8 cellular contexts compared by ENCODE assay signal in the genomic region with DNA sequence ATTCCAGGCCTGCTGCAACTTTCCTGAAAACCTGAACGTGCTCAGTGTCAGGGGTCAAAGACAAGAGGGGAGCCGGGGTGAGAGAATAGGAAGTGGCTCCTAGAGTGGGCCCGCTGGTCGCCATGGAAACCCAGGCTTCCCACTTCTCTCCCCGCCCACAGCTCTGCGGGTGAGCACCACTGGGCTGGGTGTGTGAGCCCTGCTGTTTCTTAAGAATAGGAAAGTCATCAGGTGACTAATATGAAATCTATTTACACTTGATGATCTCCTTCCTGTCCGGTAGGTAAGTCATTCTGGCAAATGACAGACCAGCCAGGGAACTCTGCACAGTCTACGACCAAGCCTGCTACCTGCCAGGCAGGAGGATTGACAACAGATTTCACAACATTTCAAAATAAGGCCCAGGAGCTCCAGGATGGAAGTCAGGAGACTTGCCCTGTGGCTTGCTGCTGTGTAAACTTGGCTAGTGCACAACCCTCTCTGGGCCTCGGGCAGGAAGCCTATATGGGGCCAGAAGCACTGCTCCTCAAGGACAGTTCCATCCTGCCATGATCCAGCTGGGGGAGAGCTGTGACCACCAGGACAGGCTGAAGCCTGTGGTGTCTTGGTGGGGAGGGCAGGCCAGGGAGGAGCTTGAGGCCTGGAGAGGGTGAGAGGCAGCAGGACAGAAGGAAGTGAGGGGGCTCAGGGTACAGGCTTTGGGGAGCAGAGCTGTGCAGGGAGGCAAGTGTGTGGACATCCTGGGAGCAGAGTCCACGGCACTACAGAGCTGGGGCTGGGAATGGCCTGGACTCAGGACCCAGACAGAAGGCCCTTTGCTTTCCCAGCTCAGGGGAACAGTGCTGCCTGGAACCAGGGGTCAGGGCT.
DNase-seq lines count a peak whose midpoint lies in the region; ATAC-seq and TF ChIP-seq lines count a peak whose summit lies in the region.

No MANE protein-coding gene starts in this region.

- TF ChIP-seq RAD21 in IMR-90 (IDR thresholded peaks at IDR 0.05; ENCODE audit: low read length) = peak; percentile 27

- TF ChIP-seq POLR2A in IMR-90 (IDR thresholded peaks at IDR 0.05; ENCODE audit: low read depth, low read length) = no peak

- no peak overlapping the region for H3K4me3 ChIP-seq in GM06990 (replicated peaks; ENCODE audit: low read depth, low read length)
- no peak overlapping the region for H3K4me3 ChIP-seq in IMR-90 (ENCODE audit: insufficient read depth, low read depth, low read length)

- DNase-seq in GM06990 (ENCODE audit: extremely low read depth, insufficient read length) (peak; percentile 72), IMR-90 (peak; percentile 93), fibroblast of peridontal ligament (ENCODE audit: extremely low read depth) (peak; percentile 67), progenitor cell of endocrine pancreas (ENCODE audit: low spot score, unreplicated experiment) (no peak), putamen (ENCODE audit: low spot score) (no peak), OCI-M2 (lab: John Stamatoyannopoulos, UW; ENCODE audit: unreplicated experiment) (no peak)
- DNase-seq in activated CD4-positive, alpha-beta T cell treated with anti-CD3 and anti-CD28 coated beads, Interleukin-2, amount 10 ng/mL, durations not matched to agents 7 days and 5 days = no peak

- WGBS in IMR-90 (ENCODE audit: extremely low coverage in 2 of 2, insufficient read length in 1 of 2), 2 experiments = 18% methylated on average over 2 of the region's 10 CpGs; no CpG with 5 or more reads in 1 of the 2 experiments

- dilution Hi-C loops in IMR-90 (cut with HindIII; ENCODE audit: low sequenced_read_pairs, unreplicated experiment) = no loop called here

- no TSS peak for BruUV-seq in IMR-90 (replicated peaks; lab: Mats Ljungman, UMichigan)

- peak overlapping the region; percentile 85 for H3K27ac ChIP-seq in IMR-90 (ENCODE audit: insufficient read depth, low read length)

- H3K27me3 ChIP-seq in GM06990 (replicated peaks; ENCODE audit: control insufficient read depth, insufficient read depth, low read length) (no peaks in the 10 kb centered on the region), IMR-90 (ENCODE audit: control insufficient read depth, insufficient read depth, low read length) (no peaks in the 10 kb centered on the region)

- H3K27me3 Mint-ChIP-seq in activated CD4-positive, alpha-beta T cell treated with anti-CD3 and anti-CD28 coated beads, Interleukin-2, amount 10 ng/mL, durations not matched to agents 7 days and 5 days = no peaks in the 10 kb centered on the region
- H3K27me3 Mint-ChIP-seq in progenitor cell of endocrine pancreas = no peaks in the 10 kb centered on the region

- peak overlapping the region; percentile 6 for H3K4me2 ChIP-seq in IMR-90 (ENCODE audit: low read depth, low read length)

- peaks cover 47% of the 10 kb centered on the region for H4K20me1 ChIP-seq in IMR-90 (ENCODE audit: insufficient read depth, low read length)

- peak overlapping the region; percentile 91 for H4K91ac ChIP-seq in IMR-90 (ENCODE audit: insufficient read depth, low read depth, low read length)

- H2BK120ac ChIP-seq in IMR-90 (ENCODE audit: low read depth, low read length) = peak overlapping the region; percentile 88

- H3K18ac ChIP-seq in IMR-90 (ENCODE audit: low read depth, low read length) = peak overlapping the region; percentile 30

- POLR2A ChIA-PET in IMR-90 (lab: Charles Lee; ENCODE audit: unreplicated experiment) = no interaction called here
- POLR2A ChIA-PET in activated CD4-positive, alpha-beta T cell treated with anti-CD3 and anti-CD28 coated beads, Interleukin-2, amount 10 ng/mL, durations not matched to agents 7 days and 5 days (lab: Charles Lee) = no interaction called here

- CTCF ChIA-PET in IMR-90 (lab: Yijun Ruan, JAX) = interaction anchor here (0.7 to 1.0 kb wide), 3 partner anchors 9 to 56 kb away, joined by 4 read pairs; no protein-coding TSS in a partner anchor
- CTCF ChIA-PET in activated CD4-positive, alpha-beta T cell treated with anti-CD3 and anti-CD28 coated beads, Interleukin-2, amount 10 ng/mL, durations not matched to agents 7 days and 5 days (lab: Charles Lee) = interaction anchor here (0.7 to 1.1 kb wide), 2 partner anchors 18 to 23 kb away, joined by 3 to 5 read pairs; no protein-coding TSS in a partner anchor

- peak overlapping the region; percentile 72 for H3K56ac ChIP-seq in IMR-90 (ENCODE audit: extremely low read depth, insufficient read depth, low read length)

- peak overlapping the region; percentile 58 for H4K5ac ChIP-seq in IMR-90 (ENCODE audit: low read depth, low read length)

- ATAC-seq in GM21723 (IDR thresholded peaks at IDR 0.05; ENCODE audit: unreplicated experiment) (peak; percentile 85), IMR-90 (ENCODE audit: low read depth) (peak; percentile 80)

- in situ Hi-C loops in IMR-90 (cut with MboI; ENCODE audit: low sequenced_read_pairs) = no loop called here

- no peaks in the 10 kb centered on the region for H3K36me3 Mint-ChIP-seq in activated CD4-positive, alpha-beta T cell treated with anti-CD3 and anti-CD28 coated beads, Interleukin-2, amount 10 ng/mL, durations not matched to agents 7 days and 5 days (ENCODE audit: low read depth)
- H3K36me3 Mint-ChIP-seq in progenitor cell of endocrine pancreas (ENCODE audit: insufficient read depth) = peaks cover 1% of the 10 kb centered on the region

- H4K8ac ChIP-seq in IMR-90 (ENCODE audit: low read depth in 2 of 2, low read length in 2 of 2) = peak overlapping the region; percentile 49 to 79

- peaks cover 60 to 99% of the 10 kb centered on the region in 2 experiments for H3K79me1 ChIP-seq in IMR-90 (ENCODE audit: low read depth in 1 of 2, low read length in 2 of 2)

- no peak overlapping the region for H3K4me3 Mint-ChIP-seq in activated CD4-positive, alpha-beta T cell treated with anti-CD3 and anti-CD28 coated beads, Interleukin-2, amount 10 ng/mL, durations not matched to agents 7 days and 5 days
- no peak overlapping the region for H3K4me3 Mint-ChIP-seq in progenitor cell of endocrine pancreas (ENCODE audit: low read depth)

- peak overlapping the region; percentile 47; the same call in 2 of the 3 replicates for H2BK15ac ChIP-seq in IMR-90 (ENCODE audit: low read depth, low read length)

- no peaks in the 10 kb centered on the region for H3K9me3 ChIP-seq in IMR-90 (ENCODE audit: control insufficient read depth, insufficient read depth, low read length)

- no peaks in the 10 kb centered on the region for H3K9me3 Mint-ChIP-seq in activated CD4-positive, alpha-beta T cell treated with anti-CD3 and anti-CD28 coated beads, Interleukin-2, amount 10 ng/mL, durations not matched to agents 7 days and 5 days
- no peaks in the 10 kb centered on the region for H3K9me3 Mint-ChIP-seq in progenitor cell of endocrine pancreas (ENCODE audit: low read depth)

- H3K9ac ChIP-seq in IMR-90 (ENCODE audit: low read depth, low read length) = peak overlapping the region; percentile 36

- H3K27ac Mint-ChIP-seq in activated CD4-positive, alpha-beta T cell treated with anti-CD3 and anti-CD28 coated beads, Interleukin-2, amount 10 ng/mL, durations not matched to agents 7 days and 5 days = peak overlapping the region; percentile 86
- peak overlapping the region; percentile 87 for H3K27ac Mint-ChIP-seq in progenitor cell of endocrine pancreas

- TF ChIP-seq CTCF in GM06990 (IDR thresholded peaks at IDR 0.05; ENCODE audit: insufficient read depth, low read length, poor library complexity, severe bottlenecking) (no peak), IMR-90 (conservative IDR thresholded peaks at IDR 0.05; ENCODE audit: low read depth, low read length) (no peak), progenitor cell of endocrine pancreas (IDR thresholded peaks at IDR 0.05; ENCODE audit: unreplicated experiment) (no peak)

- H3K4ac ChIP-seq in IMR-90 (ENCODE audit: low read depth, low read length) = peak overlapping the region; percentile 93

- H3K14ac ChIP-seq in IMR-90 (replicated peaks; ENCODE audit: low read depth, low read length) = peak overlapping the region; percentile 76

- H3K4me1 Mint-ChIP-seq in activated CD4-positive, alpha-beta T cell treated with anti-CD3 and anti-CD28 coated beads, Interleukin-2, amount 10 ng/mL, durations not matched to agents 7 days and 5 days = peaks cover 17% of the 10 kb centered on the region
- H3K4me1 Mint-ChIP-seq in progenitor cell of endocrine pancreas (ENCODE audit: low read depth) = peaks cover 20% of the 10 kb centered on the region

- peak overlapping the region; percentile 93 for H3K23ac ChIP-seq in IMR-90 (ENCODE audit: low read depth, low read length)

- H2AFZ ChIP-seq in IMR-90 (replicated peaks; ENCODE audit: low read length, poor library complexity) = peak overlapping the region; percentile 73

- peak overlapping the region; percentile 79 for H2BK20ac ChIP-seq in IMR-90 (ENCODE audit: low read depth, low read length)

- peak overlapping the region; percentile 93 for H2AK9ac ChIP-seq in IMR-90 (replicated peaks; ENCODE audit: low read depth, low read length, poor library complexity)

- H3K36me3 ChIP-seq in GM06990 (ENCODE audit: control insufficient read depth, insufficient read depth, low read length) (no peaks in the 10 kb centered on the region), IMR-90 (ENCODE audit: control insufficient read depth, insufficient read depth, low read length) (peaks cover 33% of the 10 kb centered on the region)

- H2AK5ac ChIP-seq in IMR-90 (ENCODE audit: low read depth, low read length) = peak overlapping the region; percentile 99

- intact Hi-C loops in IMR-90 (cut with micrococcal nuclease) = loop anchor here (2.0 to 5.0 kb wide), 3 partner anchors 32 to 60 kb away; partner anchors contain the start of gene SHB

- peaks cover 64% of the 10 kb centered on the region for H3K9me1 ChIP-seq in IMR-90 (ENCODE audit: insufficient read depth, low read length)

- peak overlapping the region; percentile 92 for H2BK5ac ChIP-seq in IMR-90 (ENCODE audit: low read depth, low read length, poor library complexity, severe bottlenecking)

- peaks cover 40% of the 10 kb centered on the region for H3K4me1 ChIP-seq in IMR-90 (ENCODE audit: control insufficient read depth, insufficient read depth, low read length)

TF ChIP-seq in IMR-90, 13 proteins besides CTCF, POLR2A, EP300 and RAD21:
- TF ChIP-seq BHLHE40 (IDR thresholded peaks at IDR 0.05; ENCODE audit: low read depth, low read length) = peak; percentile 77
- no peak; the same call in none of the 2 replicates for TF ChIP-seq CEBPB (IDR thresholded peaks at IDR 0.05; ENCODE audit: low read depth, low read length)
- TF ChIP-seq MAFK (IDR thresholded peaks at IDR 0.05; ENCODE audit: low read depth, low read length) = no peak
- TF ChIP-seq FOS (IDR thresholded peaks at IDR 0.05; ENCODE audit: low read depth, low read length) = peak; percentile 84
- TF ChIP-seq CHD1 (IDR thresholded peaks at IDR 0.05; ENCODE audit: low read depth, low read length) = no peak
- no peak for TF ChIP-seq RCOR1 (IDR thresholded peaks at IDR 0.05; ENCODE audit: insufficient replicate concordance, low read length)
- 0 out of 2 replicates have a peak, but pooled peaks have one; percentile 24 for TF ChIP-seq MAZ (IDR thresholded peaks at IDR 0.05; ENCODE audit: borderline replicate concordance, low read depth, low read length)

Comparison
In these comparisons a context has a peak if more than half of its experiments do, and no peak if none do; other contexts are left out.
1. DNase-seq: peak in GM06990 (single experiment), IMR-90 (single experiment) and fibroblast of peridontal ligament (single experiment); none in activated CD4-positive, alpha-beta T cell treated with anti-CD3 and anti-CD28 coated beads, Interleukin-2, amount 10 ng/mL, durations not matched to agents 7 days and 5 days (single experiment), progenitor cell of endocrine pancreas (single experiment), putamen (single experiment) and OCI-M2 (single experiment).